In the genomic region with DNA sequence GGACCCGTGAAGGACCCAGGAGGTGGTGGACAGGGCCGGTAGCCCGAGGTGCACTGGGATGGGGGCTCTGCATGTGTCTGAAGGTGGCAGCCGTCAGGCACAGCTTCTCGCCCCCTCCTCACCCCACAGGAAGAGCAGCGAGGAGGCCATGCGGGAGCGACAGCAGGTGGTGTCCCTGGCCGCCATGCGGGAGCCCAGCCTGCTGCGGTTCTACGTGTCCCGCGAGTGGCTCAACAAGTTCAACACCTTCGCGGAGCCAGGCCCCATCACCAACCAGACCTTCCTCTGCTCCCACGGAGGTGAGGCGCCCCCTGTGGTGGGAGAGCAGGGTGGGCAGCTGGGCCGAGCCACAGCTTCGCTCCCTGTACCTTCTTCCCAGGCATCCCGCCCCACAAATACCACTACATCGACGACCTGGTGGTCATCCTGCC, we compare ENCODE assay signal across 18 cellular contexts. TPM values are rescaled to one million over a fixed set of nuclear protein-coding genes. Genes with fewer than 3 reads are reported as not detected.
DNase-seq lines count a peak whose midpoint lies in the region; TF ChIP-seq lines count a peak whose summit lies in the region.
"Had no signal": no experiment of that assay in that cellular context is flagged by ENCODE, and none has a peak within 500 bp of the region (broad histone marks: within the 10 kb centered on the region; RNA-seq: fewer than 3 reads in every experiment).

No MANE protein-coding gene starts in this region.

- no peak overlapping the region for H4K91ac ChIP-seq in neuronal stem cell (ENCODE audit: low read depth, low read length, poor library complexity)

- H2AFZ ChIP-seq in neuronal stem cell (ENCODE audit: low read length) = no peak overlapping the region

- peaks cover 22% of the 10 kb centered on the region for H3K36me3 Mint-ChIP-seq in chondrocyte (ENCODE audit: low read depth)

- H4K8ac ChIP-seq in neuronal stem cell (ENCODE audit: low read depth, low read length) = peak overlapping the region; percentile 65

- H3K9me3 ChIP-seq in neuronal stem cell (replicated peaks in 1 of 2; ENCODE audit: control insufficient read depth in 2 of 2, insufficient read depth in 1 of 2, low read depth in 1 of 2, low read length in 2 of 2) = peaks cover 0 to 3% of the 10 kb centered on the region in 2 donors
- H3K9me3 ChIP-seq: sigmoid colon, transverse colon had no signal

- no peaks in the 10 kb centered on the region for H3K27me3 ChIP-seq in neuronal stem cell (ENCODE audit: control insufficient read depth in 3 of 3, insufficient read depth in 3 of 3, low read depth in 1 of 3, low read length in 3 of 3)
- H3K27me3 ChIP-seq: dorsolateral prefrontal cortex, sigmoid colon, transverse colon had no signal

- DNase-seq in HuH-7 (ENCODE audit: low spot score) (peak; percentile 34), chondrocyte (ENCODE audit: low spot score) (no peak), neuronal stem cell (ENCODE audit: low spot score) (no peak), hippocampal formation (lab: John Stamatoyannopoulos, UW) (no peak), SHP77 treated with DMSO at 0.1 percent for 48 hours (lab: John Stamatoyannopoulos, UW) (no peak), T-helper 2 cell (no peak)
- DNase-seq: activated CD4-positive, alpha-beta T cell treated with anti-CD3 and anti-CD28 coated beads, Interleukin-2, amount 50 U/mL, for 4 hours; CD4-positive, alpha-beta T cell; HCEC 1CT; mammary epithelial cell; NCI-H2029 treated with DMSO at 0.1 percent for 48 hours; sigmoid colon; stimulated activated CD4-positive, alpha-beta T cell treated with anti-CD3 and anti-CD28 coated beads, Interleukin-4, amount 100 ng/mL, for 4 hours; transverse colon had no signal

- peak overlapping the region; percentile 60 for H3K9ac ChIP-seq in neuronal stem cell (ENCODE audit: low read depth, low read length, poor library complexity)

- peaks cover 0 to 2% of the 10 kb centered on the region in 2 donors for H3K4me1 ChIP-seq in neuronal stem cell (ENCODE audit: control insufficient read depth in 2 of 2, insufficient read depth in 1 of 2, low read depth in 1 of 2, low read length in 2 of 2)
- H3K4me1 ChIP-seq: transverse colon had no signal

- no peak overlapping the region for H3K4ac ChIP-seq in neuronal stem cell (ENCODE audit: low read length)

- H3K4me1 Mint-ChIP-seq in chondrocyte (ENCODE audit: low read depth) = no peaks in the 10 kb centered on the region

- no peaks in the 10 kb centered on the region for H3K27me3 Mint-ChIP-seq in chondrocyte (ENCODE audit: low read depth)
- H3K27me3 Mint-ChIP-seq: CD4-positive, alpha-beta T cell had no signal

- no peak overlapping the region for H3K27ac ChIP-seq in neuronal stem cell (replicated peaks; ENCODE audit: low read length)
- H3K27ac ChIP-seq: sigmoid colon, transverse colon had no signal

- H3K9me3 Mint-ChIP-seq in chondrocyte (ENCODE audit: low read depth) = no peaks in the 10 kb centered on the region
- H3K9me3 Mint-ChIP-seq: CD4-positive, alpha-beta T cell; stimulated activated effector memory CD8-positive, alpha-beta T cell treated with anti-CD3 and anti-CD28 coated beads, Interleukin-12 subunit alpha, Interleukin-12 subunit beta, amount 100 ng/mL, for 72 hours; T-helper 2 cell treated with Interferon-gamma antibody and Interleukin-4, amounts not matched to agents 5 μg/mL and 100 μg/mL, for 36 hours had no signal

- H3K4me3 ChIP-seq in neuronal stem cell (ENCODE audit: low read length in 2 of 2) = no peak overlapping the region
- H3K4me3 ChIP-seq: dorsolateral prefrontal cortex, sigmoid colon, transverse colon had no signal

- no peak overlapping the region for H3K18ac ChIP-seq in neuronal stem cell (ENCODE audit: low read length)

- no peak overlapping the region for H3K4me3 Mint-ChIP-seq in chondrocyte (ENCODE audit: unreplicated experiment)
- H3K4me3 Mint-ChIP-seq: CD4-positive, alpha-beta T cell; stimulated activated effector memory CD8-positive, alpha-beta T cell treated with anti-CD3 and anti-CD28 coated beads, Interleukin-12 subunit alpha, Interleukin-12 subunit beta, amount 100 ng/mL, for 72 hours; T-helper 2 cell treated with Interferon-gamma antibody and Interleukin-4, amounts not matched to agents 5 μg/mL and 100 μg/mL, for 36 hours had no signal

- no peak overlapping the region for H3K4me2 ChIP-seq in neuronal stem cell (ENCODE audit: insufficient read depth, low read length, poor library complexity, severe bottlenecking)

- H3K14ac ChIP-seq in neuronal stem cell (ENCODE audit: low read length) = no peak overlapping the region

- no peak overlapping the region for H3K27ac Mint-ChIP-seq in chondrocyte (ENCODE audit: unreplicated experiment)
- H3K27ac Mint-ChIP-seq: T-helper 2 cell treated with Interferon-gamma antibody and Interleukin-4, amounts not matched to agents 5 μg/mL and 100 μg/mL, for 36 hours had no signal

- H2BK12ac ChIP-seq in neuronal stem cell (ENCODE audit: low read length) = no peak overlapping the region

- no peak overlapping the region for H2BK120ac ChIP-seq in neuronal stem cell (ENCODE audit: low read depth, low read length)

- H3K23ac ChIP-seq in neuronal stem cell (ENCODE audit: low read depth, low read length, poor library complexity) = peak overlapping the region; percentile 2

- peaks cover 2% of the 10 kb centered on the region for H3K79me1 ChIP-seq in neuronal stem cell (ENCODE audit: low read depth, low read length)

- no peak overlapping the region for H2BK15ac ChIP-seq in neuronal stem cell (ENCODE audit: low read length)

- peak overlapping the region; percentile 24 for H2BK5ac ChIP-seq in neuronal stem cell (ENCODE audit: low read length)

- peaks cover 12 to 30% of the 10 kb centered on the region in 2 donors for H3K36me3 ChIP-seq in neuronal stem cell (replicated peaks in 1 of 2; ENCODE audit: control insufficient read depth in 2 of 2, insufficient read depth in 2 of 2, low read length in 2 of 2)

- no peak overlapping the region for H2AK5ac ChIP-seq in neuronal stem cell (ENCODE audit: low read depth, low read length)

- no CpG with 5 or more reads among the region's 23 CpGs for WGBS in neuronal stem cell (ENCODE audit: extremely low coverage in 2 of 2, insufficient read length in 2 of 2, insufficient replicate concordance in 1 of 2), 2 donors

- TF ChIP-seq CTCF in GM12872 (IDR thresholded peaks at IDR 0.05; ENCODE audit: insufficient read depth, low read depth, low read length) (0 out of 3 replicates have a peak, but pooled peaks have one; percentile 29), chondrocyte (IDR thresholded peaks at IDR 0.05) (peak; percentile 50)

RNA-seq across cellular contexts. Expression of a gene that starts 39.9 kb away (rescaled TPM):
- total RNA-seq in chondrocyte = 21.3 to 29.6 TPM (median 23.9 TPM) in 3 replicates
- 11.8 TPM for polyA plus RNA-seq in neuronal stem cell (2013, experiment 1 of 2)
- 10.9 TPM for polyA plus RNA-seq in neuronal stem cell (2013, experiment 2 of 2)

RNA-seq across cellular contexts. Expression of a gene that starts 40.1 kb away (rescaled TPM):
- total RNA-seq in chondrocyte = 37.3 to 45.7 TPM (median 37.7 TPM) in 3 replicates
- polyA plus RNA-seq in neuronal stem cell (2013, experiment 1 of 2) = 37.6 TPM
- 36.0 TPM for polyA plus RNA-seq in neuronal stem cell (2013, experiment 2 of 2)

RNA-seq across cellular contexts. Expression of a gene that starts 51.3 kb away (rescaled TPM):
- total RNA-seq in chondrocyte = 45.3 to 54.3 TPM (median 47.4 TPM) in 3 replicates
- 28.2 TPM for polyA plus RNA-seq in neuronal stem cell (2013, experiment 1 of 2)
- 27.2 TPM for polyA plus RNA-seq in neuronal stem cell (2013, experiment 2 of 2)
